11 cellular contexts compared by ENCODE assay signal in genomic region chr6:11706186-11706585, GRCh38.
DNase-seq lines count a peak whose midpoint lies in the region; ATAC-seq and TF ChIP-seq lines count a peak whose summit lies in the region.
"Had no signal": no experiment of that assay in that cellular context is flagged by ENCODE, and none has a peak within 500 bp of the region (broad histone marks: within the 10 kb centered on the region; RNA-seq: fewer than 3 reads in every experiment).

No MANE protein-coding gene starts in this region.

- no peaks in the 10 kb centered on the region for H3K27me3 Mint-ChIP-seq in activated naive CD8-positive, alpha-beta T cell
- H3K27me3 Mint-ChIP-seq in activated naive CD8-positive, alpha-beta T cell treated with anti-CD3 and anti-CD28 coated beads, Interleukin-2, amount 50 U/mL, for 24 hours = no peaks in the 10 kb centered on the region
- H3K27me3 Mint-ChIP-seq in natural killer cell treated with Interleukin-12 subunit alpha and Interleukin-12 subunit beta and Interleukin-15 and Interleukin-18, amount 100 ng/mL, for 72 hours = peaks cover 0 to 2% of the 10 kb centered on the region in 2 donors

- no peaks in the 10 kb centered on the region for H3K9me3 Mint-ChIP-seq in activated naive CD8-positive, alpha-beta T cell (ENCODE audit: low read depth)
- H3K9me3 Mint-ChIP-seq in activated naive CD8-positive, alpha-beta T cell treated with anti-CD3 and anti-CD28 coated beads, Interleukin-2, amount 50 U/mL, for 24 hours = peaks cover 9% of the 10 kb centered on the region
- no peaks in the 10 kb centered on the region for H3K9me3 Mint-ChIP-seq in natural killer cell treated with Interleukin-12 subunit alpha and Interleukin-12 subunit beta and Interleukin-15 and Interleukin-18, amount 100 ng/mL, for 72 hours
- H3K9me3 Mint-ChIP-seq: CD8-positive, alpha-beta memory T cell had no signal

- peaks cover 4% of the 10 kb centered on the region for H3K36me3 Mint-ChIP-seq in activated naive CD8-positive, alpha-beta T cell
- peaks cover 14% of the 10 kb centered on the region for H3K36me3 Mint-ChIP-seq in activated naive CD8-positive, alpha-beta T cell treated with anti-CD3 and anti-CD28 coated beads, Interleukin-2, amount 50 U/mL, for 24 hours (ENCODE audit: low read depth)
- no peaks in the 10 kb centered on the region for H3K36me3 Mint-ChIP-seq in natural killer cell treated with Interleukin-12 subunit alpha and Interleukin-12 subunit beta and Interleukin-15 and Interleukin-18, amount 100 ng/mL, for 72 hours
- H3K36me3 Mint-ChIP-seq: CD8-positive, alpha-beta memory T cell had no signal

- peaks cover 62% of the 10 kb centered on the region for H3K4me1 Mint-ChIP-seq in activated naive CD8-positive, alpha-beta T cell (ENCODE audit: low read depth)
- H3K4me1 Mint-ChIP-seq in activated naive CD8-positive, alpha-beta T cell treated with anti-CD3 and anti-CD28 coated beads, Interleukin-2, amount 50 U/mL, for 24 hours = peaks cover 55% of the 10 kb centered on the region
- H3K4me1 Mint-ChIP-seq in natural killer cell treated with Interleukin-12 subunit alpha and Interleukin-12 subunit beta and Interleukin-15 and Interleukin-18, amount 100 ng/mL, for 72 hours (ENCODE audit: low read depth in 2 of 2) = no peaks in the 10 kb centered on the region

- intact Hi-C loops in sciatic nerve (cut with DNase I) = loop anchor here (10.0 kb wide), 1 partner anchor 309 kb away; the partner anchor contains the start of gene HIVEP1

- no peak for DNase-seq in activated naive CD8-positive, alpha-beta T cell treated with anti-CD3 and anti-CD28 coated beads, Interleukin-2, amount 50 U/mL, for 24 hours
- DNase-seq in MV-4-11 (lab: John Stamatoyannopoulos, UW) (peak; percentile 48), left kidney (ENCODE audit: low read depth, low spot score) (peak; percentile 54), sciatic nerve (ENCODE audit: low spot score) (no peak), GM13977 (ENCODE audit: low spot score) (no peak), retina (no peak)
- DNase-seq in natural killer cell treated with Interleukin-12 subunit alpha and Interleukin-12 subunit beta and Interleukin-15 and Interleukin-18, amount 100 ng/mL, for 72 hours (ENCODE audit: low spot score) = no peak
- DNase-seq: CD8-positive, alpha-beta memory T cell; DMS53; GF-D8 had no signal

- no peak for TF ChIP-seq CTCF in GM13977 (IDR thresholded peaks at IDR 0.05; ENCODE audit: extremely low read depth, insufficient read depth, missing control alignments)

- no peak overlapping the region for H3K4me3 Mint-ChIP-seq in activated naive CD8-positive, alpha-beta T cell
- no peak overlapping the region for H3K4me3 Mint-ChIP-seq in activated naive CD8-positive, alpha-beta T cell treated with anti-CD3 and anti-CD28 coated beads, Interleukin-2, amount 50 U/mL, for 24 hours
- no peak overlapping the region for H3K4me3 Mint-ChIP-seq in natural killer cell treated with Interleukin-12 subunit alpha and Interleukin-12 subunit beta and Interleukin-15 and Interleukin-18, amount 100 ng/mL, for 72 hours
- H3K4me3 Mint-ChIP-seq: CD8-positive, alpha-beta memory T cell had no signal

- H3K27ac Mint-ChIP-seq in activated naive CD8-positive, alpha-beta T cell = peak overlapping the region; percentile 54
- H3K27ac Mint-ChIP-seq in activated naive CD8-positive, alpha-beta T cell treated with anti-CD3 and anti-CD28 coated beads, Interleukin-2, amount 50 U/mL, for 24 hours = no peak overlapping the region
- no peak overlapping the region for H3K27ac Mint-ChIP-seq in natural killer cell treated with Interleukin-12 subunit alpha and Interleukin-12 subunit beta and Interleukin-15 and Interleukin-18, amount 100 ng/mL, for 72 hours
- H3K27ac Mint-ChIP-seq: CD8-positive, alpha-beta memory T cell had no signal

- in situ Hi-C loops in GM13977 (cut with MboI; ENCODE audit: low pct_unique_long_range_greater_than_20kb, low sequenced_read_pairs, unreplicated experiment) = no loop called here

- ATAC-seq in activated naive CD8-positive, alpha-beta T cell treated with anti-CD3 and anti-CD28 coated beads, Interleukin-2, amount 50 U/mL, for 24 hours = no peak
- peak; percentile 74 for ATAC-seq in sciatic nerve
- no peak for ATAC-seq in natural killer cell treated with Interleukin-12 subunit alpha and Interleukin-12 subunit beta and Interleukin-15 and Interleukin-18, amount 100 ng/mL, for 72 hours

Comparison
In these comparisons a context has a peak if more than half of its experiments do, and no peak if none do; other contexts are left out.
1. DNase-seq: peak in MV-4-11 (single experiment) and left kidney (single experiment); none in activated naive CD8-positive, alpha-beta T cell treated with anti-CD3 and anti-CD28 coated beads, Interleukin-2, amount 50 U/mL, for 24 hours (single experiment), sciatic nerve (single experiment), GM13977 (single experiment), retina (single experiment) and natural killer cell treated with Interleukin-12 subunit alpha and Interleukin-12 subunit beta and Interleukin-15 and Interleukin-18, amount 100 ng/mL, for 72 hours (single experiment).